18 cellular contexts compared by ENCODE assay signal in genomic region chr7:75961194-75961593, GRCh38. TPM values are rescaled to one million over a fixed set of nuclear protein-coding genes. Genes with fewer than 3 reads are reported as not detected.
DNase-seq lines count a peak whose midpoint lies in the region; ATAC-seq and TF ChIP-seq lines count a peak whose summit lies in the region.
"Had no signal": no experiment of that assay in that cellular context is flagged by ENCODE, and none has a peak within 500 bp of the region (broad histone marks: within the 10 kb centered on the region; RNA-seq: fewer than 3 reads in every experiment).

No MANE protein-coding gene starts in this region.

- TF ChIP-seq POLR2A in NB4 (IDR thresholded peaks at IDR 0.05; ENCODE audit: extremely low read depth, insufficient read length), result no peak

- H3K27ac ChIP-seq in brain microvascular endothelial cell, result no peak overlapping the region
- H3K27ac ChIP-seq: transverse colon had no signal

- peaks cover 5% of the 10 kb centered on the region for H3K36me3 ChIP-seq in GM06990 (ENCODE audit: control insufficient read depth, insufficient read depth, low read length)
- peaks cover 3% of the 10 kb centered on the region for H3K36me3 ChIP-seq in brain microvascular endothelial cell (replicated peaks)
- H3K36me3 ChIP-seq: transverse colon had no signal

- H3K4me1 Mint-ChIP-seq in progenitor cell of endocrine pancreas (ENCODE audit: low read depth), result peaks cover 12% of the 10 kb centered on the region
- H3K4me1 Mint-ChIP-seq in activated T-cell treated with anti-CD3 and anti-CD28 coated beads, Interleukin-2, amount 50 U/mL, for 4 hours (ENCODE audit: low read depth), result no peaks in the 10 kb centered on the region

- no peaks in the 10 kb centered on the region for H3K27me3 ChIP-seq in GM06990 (replicated peaks; ENCODE audit: control insufficient read depth, insufficient read depth, low read length)
- H3K27me3 ChIP-seq in brain microvascular endothelial cell (replicated peaks), result no peaks in the 10 kb centered on the region
- H3K27me3 ChIP-seq: heart left ventricle, transverse colon had no signal

- H3K4me3 Mint-ChIP-seq in progenitor cell of endocrine pancreas (ENCODE audit: low read depth), result no peak overlapping the region
- H3K4me3 Mint-ChIP-seq in activated T-cell treated with anti-CD3 and anti-CD28 coated beads, Interleukin-2, amount 50 U/mL, for 4 hours, result no peak overlapping the region
- H3K4me3 Mint-ChIP-seq: activated naive CD8-positive, alpha-beta T cell treated with anti-CD3 and anti-CD28 coated beads, Interleukin-2, amount 10 ng/mL, durations not matched to agents 7 days and 5 days; CD14-positive monocyte had no signal

- TF ChIP-seq CTCF in GM06990 (IDR thresholded peaks at IDR 0.05; ENCODE audit: insufficient read depth, low read length, poor library complexity, severe bottlenecking), result peak; percentile 8
- peak; percentile 25 for TF ChIP-seq CTCF in NB4 (IDR thresholded peaks at IDR 0.05; ENCODE audit: low read depth, low read length)
- peak; percentile 50 for TF ChIP-seq CTCF in brain microvascular endothelial cell (IDR thresholded peaks at IDR 0.05; ENCODE audit: low read depth, low read length, missing control alignments)
- peak; percentile 37 for TF ChIP-seq CTCF in progenitor cell of endocrine pancreas (IDR thresholded peaks at IDR 0.05; ENCODE audit: unreplicated experiment)

- no peaks in the 10 kb centered on the region for H3K9me3 Mint-ChIP-seq in progenitor cell of endocrine pancreas (ENCODE audit: low read depth)
- no peaks in the 10 kb centered on the region for H3K9me3 Mint-ChIP-seq in activated T-cell treated with anti-CD3 and anti-CD28 coated beads, Interleukin-2, amount 50 U/mL, for 4 hours
- H3K9me3 Mint-ChIP-seq: activated naive CD8-positive, alpha-beta T cell treated with anti-CD3 and anti-CD28 coated beads, Interleukin-2, amount 10 ng/mL, durations not matched to agents 7 days and 5 days had no signal

- H3K27ac Mint-ChIP-seq in progenitor cell of endocrine pancreas, result no peak overlapping the region
- H3K27ac Mint-ChIP-seq: activated naive CD8-positive, alpha-beta T cell treated with anti-CD3 and anti-CD28 coated beads, Interleukin-2, amount 10 ng/mL, durations not matched to agents 7 days and 5 days had no signal

- H3K36me3 Mint-ChIP-seq in progenitor cell of endocrine pancreas (ENCODE audit: insufficient read depth), result peaks cover 24% of the 10 kb centered on the region
- peaks cover 28% of the 10 kb centered on the region for H3K36me3 Mint-ChIP-seq in activated T-cell treated with anti-CD3 and anti-CD28 coated beads, Interleukin-2, amount 50 U/mL, for 4 hours (ENCODE audit: insufficient read depth)

- in situ Hi-C loops in brain microvascular endothelial cell (cut with HindIII; ENCODE audit: low pct_ligation_motif_present, low sequenced_read_pairs), result no loop called here

- H3K4me3 ChIP-seq in GM06990 (replicated peaks; ENCODE audit: low read depth, low read length) (no peak overlapping the region), NB4 (ENCODE audit: low read depth, low read length) (no peak overlapping the region), brain microvascular endothelial cell (ENCODE audit: low read depth, low read length) (no peak overlapping the region)
- H3K4me3 ChIP-seq: heart left ventricle, transverse colon had no signal

- ATAC-seq in activated T-cell treated with anti-CD3 and anti-CD28 coated beads, Interleukin-2, amount 50 U/mL, for 4 hours, result no peak
- ATAC-seq in GM21423 (IDR thresholded peaks at IDR 0.05; ENCODE audit: unreplicated experiment) (no peak), GM19035 (IDR thresholded peaks at IDR 0.05; ENCODE audit: unreplicated experiment) (no peak)
- ATAC-seq: heart left ventricle, left lobe of liver had no signal

- DNase-seq in GM06990 (ENCODE audit: extremely low read depth, insufficient read length) (no peak), NB4 (ENCODE audit: low read depth) (no peak), brain microvascular endothelial cell (no peak), progenitor cell of endocrine pancreas (ENCODE audit: low spot score, unreplicated experiment) (no peak), LoVo (ENCODE audit: low spot score) (no peak)
- no peak for DNase-seq in activated T-cell treated with anti-CD3 and anti-CD28 coated beads, Interleukin-2, amount 50 U/mL, for 4 hours
- DNase-seq: activated CD8-positive, alpha-beta memory T cell treated with anti-CD3 and anti-CD28 coated beads, Interleukin-2, amount 50 U/mL, for 4 hours; activated naive CD8-positive, alpha-beta T cell treated with anti-CD3 and anti-CD28 coated beads, Interleukin-2, amount 10 ng/mL, durations not matched to agents 7 days and 5 days; cerebellar nuclear complex; erythroblast; NCI-H1092 treated with DMSO at 0.1 percent for 48 hours; OCI-M1; transverse colon had no signal

- H3K27me3 Mint-ChIP-seq in progenitor cell of endocrine pancreas, result no peaks in the 10 kb centered on the region
- no peaks in the 10 kb centered on the region for H3K27me3 Mint-ChIP-seq in activated T-cell treated with anti-CD3 and anti-CD28 coated beads, Interleukin-2, amount 50 U/mL, for 4 hours (ENCODE audit: low read depth)
- H3K27me3 Mint-ChIP-seq: activated naive CD8-positive, alpha-beta T cell treated with anti-CD3 and anti-CD28 coated beads, Interleukin-2, amount 10 ng/mL, durations not matched to agents 7 days and 5 days had no signal

RNA-seq across cellular contexts. Expression of gene TMEM120A, which starts 33.2 kb away (rescaled TPM):
- total RNA-seq in progenitor cell of endocrine pancreas, result 35.7 and 39.3 TPM in 2 replicates
- total RNA-seq in activated T-cell treated with anti-CD3 and anti-CD28 coated beads, Interleukin-2, amount 50 U/mL, for 4 hours, result 10 to 100 TPM; 20.4 to 26.6 (median 20.6) TPM

RNA-seq across cellular contexts. Expression of gene POR, which starts 46.2 kb away (rescaled TPM):
- total RNA-seq in progenitor cell of endocrine pancreas, result 87.2 and 91.5 TPM in 2 replicates
- 10 to 100 TPM; 40.8 to 63.6 (median 57.7) TPM for total RNA-seq in activated T-cell treated with anti-CD3 and anti-CD28 coated beads, Interleukin-2, amount 50 U/mL, for 4 hours
